ENCODE assay signal across 8 cellular contexts in genomic region chr12:68358532-68359485, GRCh38. TPM values are rescaled to one million over a fixed set of nuclear protein-coding genes. Genes with fewer than 3 reads are reported as not detected.
DNase-seq lines count a peak whose midpoint lies in the region; FAIRE-seq and TF ChIP-seq lines count a peak whose summit lies in the region.

No MANE protein-coding gene starts in this region.

- H3K27me3 ChIP-seq in Loucy (ENCODE audit: insufficient read depth, low read length, poor library complexity, severe bottlenecking), result no peaks in the 10 kb centered on the region
- no peaks in the 10 kb centered on the region for H3K27me3 ChIP-seq in breast epithelium

- H4K20me1 ChIP-seq in Loucy (ENCODE audit: insufficient read depth, low read length, poor library complexity, severe bottlenecking), result no peaks in the 10 kb centered on the region

- no peak for TF ChIP-seq POLR2A in breast epithelium (IDR thresholded peaks at IDR 0.05)

- TF ChIP-seq CTCF in HFF-Myc (IDR thresholded peaks at IDR 0.05; ENCODE audit: low read depth, low read length, missing control alignments) (peak; percentile 65), Loucy (conservative IDR thresholded peaks at IDR 0.05; ENCODE audit: low read length) (peak; percentile 84), breast epithelium (IDR thresholded peaks at IDR 0.05) (peak; percentile 64 to 76 (median 69))

- H3K9ac ChIP-seq in Loucy (ENCODE audit: low read depth, low read length, poor library complexity, severe bottlenecking), result peak overlapping the region; percentile 32

- H3K9me3 ChIP-seq in Loucy (ENCODE audit: insufficient read depth, low read depth, low read length), result no peaks in the 10 kb centered on the region
- no peaks in the 10 kb centered on the region for H3K9me3 ChIP-seq in breast epithelium

- H3K4me2 ChIP-seq in Loucy (ENCODE audit: low read depth, low read length, poor library complexity, severe bottlenecking), result peak overlapping the region; percentile 10

- intact Hi-C loops in breast epithelium (cut with DNase I; ENCODE audit: low total_unique reads), result no loop called here

- H3K4me3 ChIP-seq in HFF-Myc (replicated peaks; ENCODE audit: low read depth, low read length) (no peak overlapping the region), Loucy (ENCODE audit: low read length, poor library complexity, severe bottlenecking) (no peak overlapping the region), breast epithelium (no peak overlapping the region)

- H3K79me2 ChIP-seq in Loucy (ENCODE audit: insufficient read depth, low read length), result no peaks in the 10 kb centered on the region

- H3K36me3 ChIP-seq in Loucy (ENCODE audit: insufficient read depth, low read length), result no peaks in the 10 kb centered on the region
- H3K36me3 ChIP-seq in breast epithelium, result no peaks in the 10 kb centered on the region

- FAIRE-seq in islet of Langerhans (lab: Jason Lieb, UNC), result peak; percentile 98

- H3K27ac ChIP-seq in breast epithelium, result peak overlapping the region; percentile 60 to 74

- no peak overlapping the region for H2AFZ ChIP-seq in Loucy (ENCODE audit: low read length)

- peak in 3 of 4 experiments; percentile 10 to 42 (median 15) for DNase-seq in activated CD4-positive, CD25-positive, alpha-beta regulatory T cell (lab: John Stamatoyannopoulos, UW)
- no peak for DNase-seq in activated CD4-positive, CD25-positive, alpha-beta regulatory T cell treated with anti-CD3 and anti-CD28 coated beads, Interleukin-2, amount 50 U/mL, for 72 hours
- DNase-seq in HFF-Myc (ENCODE audit: extremely low read depth, low read depth) (peak; percentile 64), T1000 (lab: John Stamatoyannopoulos, UW) (peak; percentile 40), breast epithelium (ENCODE audit: low spot score in 2 of 2) (peak in 1 of 2 donors; percentile 57)
- peak; percentile 52 to 67 for DNase-seq in stimulated activated CD4-positive, alpha-beta T cell treated with anti-CD3 and anti-CD28 coated beads, Interleukin-2, amount 100 ng/mL, for 24 hours

- no peaks in the 10 kb centered on the region for H3K9me2 ChIP-seq in Loucy (replicated peaks; ENCODE audit: low read depth, low read length)

- peaks cover 55% of the 10 kb centered on the region for H3K4me1 ChIP-seq in Loucy (ENCODE audit: insufficient read depth, low read length, poor library complexity, severe bottlenecking)
- no peaks in the 10 kb centered on the region for H3K4me1 ChIP-seq in breast epithelium

- H3F3A ChIP-seq in Loucy (ENCODE audit: low read depth), result peaks cover under 1% of the 10 kb centered on the region; the same call in 1 of the 2 replicates

RNA-seq across cellular contexts. Expression of gene MDM1, which starts 26.6 kb away (rescaled TPM):
- total RNA-seq in breast epithelium, result 10 to 100 TPM; 13.1 to 38.6 (median 18.7) TPM
